Comparison of ENCODE assay signal across 1 cellular context in genomic region chr2:150528861-150529801, GRCh38.
TF ChIP-seq lines count a peak whose summit lies in the region.

No MANE protein-coding gene starts in this region.

TF ChIP-seq in A549, 52 proteins besides CTCF, POLR2A, EP300 and RAD21 (continued from another document):
- TF ChIP-seq HOXB13 (CRISPR knock-in tag; IDR thresholded peaks at IDR 0.05; ENCODE audit: low read depth) = 0 out of 2 replicates have a peak, but pooled peaks have one; percentile 41
- TF ChIP-seq TFCP2L1 (CRISPR knock-in tag; IDR thresholded peaks at IDR 0.05) = no peak
- TF ChIP-seq HOXA7 (CRISPR knock-in tag; IDR thresholded peaks at IDR 0.05) = no peak
- TF ChIP-seq MAFK (IDR thresholded peaks at IDR 0.05; ENCODE audit: partially characterized antibody) = peak; percentile 96
- TF ChIP-seq KDM5A (IDR thresholded peaks at IDR 0.05) = no peak
- TF ChIP-seq POLR2AphosphoS2 (conservative IDR thresholded peaks at IDR 0.05; ENCODE audit: low read length) = no peak
- peak; percentile 55 for TF ChIP-seq FOSL2 (IDR thresholded peaks at IDR 0.05)
- peak; percentile 82 for TF ChIP-seq FOSL2 (CRISPR knock-in tag; IDR thresholded peaks at IDR 0.05)
- TF ChIP-seq, protein P1, sequence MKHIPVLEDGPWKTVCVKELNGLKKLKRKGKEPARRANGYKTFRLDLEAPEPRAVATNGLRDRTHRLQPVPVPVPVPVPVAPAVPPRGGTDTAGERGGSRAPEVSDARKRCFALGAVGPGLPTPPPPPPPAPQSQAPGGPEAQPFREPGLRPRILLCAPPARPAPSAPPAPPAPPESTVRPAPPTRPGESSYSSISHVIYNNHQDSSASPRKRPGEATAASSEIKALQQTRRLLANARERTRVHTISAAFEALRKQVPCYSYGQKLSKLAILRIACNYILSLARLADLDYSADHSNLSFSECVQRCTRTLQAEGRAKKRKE (CRISPR knock-in tag; IDR thresholded peaks at IDR 0.05; ENCODE audit: low read depth) = no peak
- no peak for TF ChIP-seq CHD4 (IDR thresholded peaks at IDR 0.05; ENCODE audit: borderline replicate concordance)
- TF ChIP-seq MAZ (IDR thresholded peaks at IDR 0.05; ENCODE audit: borderline replicate concordance, low read depth, low read length) = no peak
- no peak for TF ChIP-seq EHF (CRISPR knock-in tag; IDR thresholded peaks at IDR 0.05)
- TF ChIP-seq, protein P2, sequence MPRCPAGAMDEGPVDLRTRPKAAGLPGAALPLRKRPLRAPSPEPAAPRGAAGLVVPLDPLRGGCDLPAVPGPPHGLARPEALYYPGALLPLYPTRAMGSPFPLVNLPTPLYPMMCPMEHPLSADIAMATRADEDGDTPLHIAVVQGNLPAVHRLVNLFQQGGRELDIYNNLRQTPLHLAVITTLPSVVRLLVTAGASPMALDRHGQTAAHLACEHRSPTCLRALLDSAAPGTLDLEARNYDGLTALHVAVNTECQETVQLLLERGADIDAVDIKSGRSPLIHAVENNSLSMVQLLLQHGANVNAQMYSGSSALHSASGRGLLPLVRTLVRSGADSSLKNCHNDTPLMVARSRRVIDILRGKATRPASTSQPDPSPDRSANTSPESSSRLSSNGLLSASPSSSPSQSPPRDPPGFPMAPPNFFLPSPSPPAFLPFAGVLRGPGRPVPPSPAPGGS (IDR thresholded peaks at IDR 0.05) = peak; percentile 47; the same call in 1 of the 3 replicates
- no peak for TF ChIP-seq BHLHE40 (IDR thresholded peaks at IDR 0.05; ENCODE audit: low read depth, low read length)
- TF ChIP-seq RARB (CRISPR knock-in tag; IDR thresholded peaks at IDR 0.05) = no peak
- no peak for TF ChIP-seq NR3C1 (IDR thresholded peaks at IDR 0.05)
- no peak for TF ChIP-seq PHF8 (IDR thresholded peaks at IDR 0.05; ENCODE audit: borderline replicate concordance, low read depth)
- TF ChIP-seq, protein P3, sequence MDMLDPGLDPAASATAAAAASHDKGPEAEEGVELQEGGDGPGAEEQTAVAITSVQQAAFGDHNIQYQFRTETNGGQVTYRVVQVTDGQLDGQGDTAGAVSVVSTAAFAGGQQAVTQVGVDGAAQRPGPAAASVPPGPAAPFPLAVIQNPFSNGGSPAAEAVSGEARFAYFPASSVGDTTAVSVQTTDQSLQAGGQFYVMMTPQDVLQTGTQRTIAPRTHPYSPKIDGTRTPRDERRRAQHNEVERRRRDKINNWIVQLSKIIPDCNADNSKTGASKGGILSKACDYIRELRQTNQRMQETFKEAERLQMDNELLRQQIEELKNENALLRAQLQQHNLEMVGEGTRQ (IDR thresholded peaks at IDR 0.05) = no peak
- TF ChIP-seq, protein P4, sequence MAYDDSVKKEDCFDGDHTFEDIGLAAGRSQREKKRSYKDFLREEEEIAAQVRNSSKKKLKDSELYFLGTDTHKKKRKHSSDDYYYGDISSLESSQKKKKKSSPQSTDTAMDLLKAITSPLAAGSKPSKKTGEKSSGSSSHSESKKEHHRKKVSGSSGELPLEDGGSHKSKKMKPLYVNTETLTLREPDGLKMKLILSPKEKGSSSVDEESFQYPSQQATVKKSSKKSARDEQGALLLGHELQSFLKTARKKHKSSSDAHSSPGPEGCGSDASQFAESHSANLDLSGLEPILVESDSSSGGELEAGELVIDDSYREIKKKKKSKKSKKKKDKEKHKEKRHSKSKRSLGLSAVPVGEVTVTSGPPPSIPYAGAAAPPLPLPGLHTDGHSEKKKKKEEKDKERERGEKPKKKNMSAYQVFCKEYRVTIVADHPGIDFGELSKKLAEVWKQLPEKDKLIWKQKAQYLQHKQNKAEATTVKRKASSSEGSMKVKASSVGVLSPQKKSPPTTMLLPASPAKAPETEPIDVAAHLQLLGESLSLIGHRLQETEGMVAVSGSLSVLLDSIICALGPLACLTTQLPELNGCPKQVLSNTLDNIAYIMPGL (CRISPR knock-in tag; IDR thresholded peaks at IDR 0.05; ENCODE audit: borderline replicate concordance) = no peak
- no peak for TF ChIP-seq ZNF302 (CRISPR knock-in tag; IDR thresholded peaks at IDR 0.05)
- no peak for TF ChIP-seq HOXB5 (CRISPR knock-in tag; IDR thresholded peaks at IDR 0.05)
- no peak for TF ChIP-seq CBX2 (IDR thresholded peaks at IDR 0.05; ENCODE audit: borderline replicate concordance, low read depth)
- TF ChIP-seq CEBPB (IDR thresholded peaks at IDR 0.05) = peak; percentile 51 to 83; a peak in 3 of 4 replicates
- peak; percentile 65; the same call in 1 of the 2 replicates for TF ChIP-seq GATA3 (IDR thresholded peaks at IDR 0.05; ENCODE audit: borderline replicate concordance)
- no peak for TF ChIP-seq REST (IDR thresholded peaks at IDR 0.05)
